Comparison of ENCODE assay signal across 13 cellular contexts in the genomic region with DNA sequence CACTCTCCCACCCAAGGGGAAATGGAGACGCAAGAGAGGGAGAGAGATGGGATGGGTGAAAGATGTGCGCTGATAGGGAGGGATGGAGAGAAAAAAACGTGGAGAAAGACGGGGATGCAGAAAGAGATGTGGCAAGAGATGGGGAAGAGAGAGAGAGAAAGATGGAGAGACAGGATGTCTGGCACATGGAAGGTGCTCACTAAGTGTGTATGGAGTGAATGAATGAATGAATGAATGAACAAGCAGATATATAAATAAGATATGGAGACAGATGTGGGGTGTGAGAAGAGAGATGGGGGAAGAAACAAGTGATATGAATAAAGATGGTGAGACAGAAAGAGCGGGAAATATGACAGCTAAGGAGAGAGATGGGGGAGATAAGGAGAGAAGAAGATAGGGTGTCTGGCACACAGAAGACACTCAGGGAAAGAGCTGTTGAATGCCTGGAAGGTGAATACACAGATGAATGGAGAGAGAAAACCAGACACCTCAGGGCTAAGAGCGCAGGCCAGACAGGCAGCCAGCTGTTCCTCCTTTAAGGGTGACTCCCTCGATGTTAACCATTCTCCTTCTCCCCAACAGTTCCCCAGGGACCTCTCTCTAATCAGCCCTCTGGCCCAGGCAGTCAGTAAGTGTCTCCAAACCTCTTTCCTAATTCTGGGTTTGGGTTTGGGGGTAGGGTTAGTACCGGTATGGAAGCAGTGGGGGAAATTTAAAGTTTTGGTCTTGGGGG. TPM values are rescaled to one million over a fixed set of nuclear protein-coding genes. Genes with fewer than 3 reads are reported as not detected.
A peak's percentile ranks its signal among the peaks of the same experiment; 100 is the strongest.
DNase-seq lines count a peak whose midpoint lies in the region; ATAC-seq and TF ChIP-seq lines count a peak whose summit lies in the region.
"Had no signal": no experiment of that assay in that cellular context is flagged by ENCODE, and none has a peak within 500 bp of the region (broad histone marks: within the 10 kb centered on the region; RNA-seq: fewer than 3 reads in every experiment).

No MANE protein-coding gene starts in this region.

- 0 out of 2 replicates have a peak overlapping the region, but pooled peaks have one; percentile 21 for H3K27ac ChIP-seq in Panc1 (ENCODE audit: low read length)
- peak overlapping the region; percentile 1 to 75 (median 59) for H3K27ac ChIP-seq in esophagus squamous epithelium
- H3K27ac ChIP-seq: A549, brain microvascular endothelial cell had no signal

- TF ChIP-seq POLR2A in esophagus squamous epithelium (IDR thresholded peaks at IDR 0.05) = no peak

- peaks cover 85% of the 10 kb centered on the region for H3K4me1 Mint-ChIP-seq in stimulated activated memory B cell treated with anti-CD40 and anti-IgM and Interleukin-4, amounts not matched to agents 10 μg/mL and 1 μg/mL and 100 μg/mL, for 72 hours

- no peak for TF ChIP-seq CTCF in Panc1 (IDR thresholded peaks at IDR 0.05)
- no peak for TF ChIP-seq CTCF in esophagus squamous epithelium (IDR thresholded peaks at IDR 0.05)

- H3K4me1 ChIP-seq in Panc1 (ENCODE audit: control insufficient read depth, insufficient read depth, low read length) = peaks cover 19% of the 10 kb centered on the region
- H3K4me1 ChIP-seq in esophagus squamous epithelium = peaks cover 4 to 20% (median 10%) of the 10 kb centered on the region in 3 donors
- H3K4me1 ChIP-seq: A549, prostate gland had no signal

- peak; percentile 54 for DNase-seq in NCI-H2171 treated with DMSO at 0.1 percent for 48 hours (lab: John Stamatoyannopoulos, UW)
- no peak for DNase-seq in NCI-H2171 (lab: John Stamatoyannopoulos, UW)
- DNase-seq in Panc1 (ENCODE audit: low read depth, low spot score) = no peak
- DNase-seq in esophagus squamous epithelium (lab: John Stamatoyannopoulos, UW) = no peak
- no peak for DNase-seq in central memory CD4-positive, alpha-beta T cell
- DNase-seq in COLO668 (lab: John Stamatoyannopoulos, UW; ENCODE audit: unreplicated experiment) = no peak
- DNase-seq in posterior vena cava (ENCODE audit: low spot score) = no peak
- DNase-seq: brain microvascular endothelial cell had no signal

- H3K27me3 ChIP-seq in Panc1 (ENCODE audit: control insufficient read depth, insufficient read depth, low read length) = no peaks in the 10 kb centered on the region
- peaks cover 0 to 11% (median 0%) of the 10 kb centered on the region in 4 donors for H3K27me3 ChIP-seq in esophagus squamous epithelium
- H3K27me3 ChIP-seq: brain microvascular endothelial cell had no signal

- CTCF ChIA-PET in Panc1 (lab: Charles Lee) = interaction anchor here (0.9 to 2.6 kb wide), 3 partner anchors 20 to 22 kb away, joined by 3 to 11 read pairs (median 4); no protein-coding TSS in a partner anchor

- intact Hi-C loops in Panc1 (cut with micrococcal nuclease; ENCODE audit: unreplicated experiment) (no loop called here), esophagus squamous epithelium (cut with DNase I) (no loop called here), posterior vena cava (cut with DNase I) (loop anchor here in 1 of 2 donors (1.0 kb wide), 1 partner anchor 38 kb away; no protein-coding TSS in a partner anchor)

- H3K9me3 ChIP-seq in Panc1 (ENCODE audit: control insufficient read depth, insufficient read depth, low read depth, low read length) = no peaks in the 10 kb centered on the region
- H3K9me3 ChIP-seq in esophagus squamous epithelium = no peaks in the 10 kb centered on the region
- H3K9me3 ChIP-seq: A549, HAP-1, prostate gland had no signal

- H3K27ac Mint-ChIP-seq in stimulated activated memory B cell treated with anti-CD40 and anti-IgM and Interleukin-4, amounts not matched to agents 10 μg/mL and 1 μg/mL and 100 μg/mL, for 72 hours = peak overlapping the region; percentile 92

- WGBS in esophagus squamous epithelium, 2 donors = 58 to 72% methylated on average over 8 of the region's 8 CpGs

- H3K36me3 ChIP-seq in Panc1 (ENCODE audit: control insufficient read depth, insufficient read depth, low read length) (no peaks in the 10 kb centered on the region), esophagus squamous epithelium (no peaks in the 10 kb centered on the region)
- H3K36me3 ChIP-seq: brain microvascular endothelial cell, HAP-1, prostate gland had no signal

- in situ Hi-C loops in Panc1 (cut with HindIII; ENCODE audit: low pct_unique_long_range_greater_than_20kb, low sequenced_read_pairs) = no loop called here

- peaks cover 40% of the 10 kb centered on the region for H3K36me3 Mint-ChIP-seq in stimulated activated memory B cell treated with anti-CD40 and anti-IgM and Interleukin-4, amounts not matched to agents 10 μg/mL and 1 μg/mL and 100 μg/mL, for 72 hours

- BruUV-seq in Panc1 (replicated peaks; lab: Mats Ljungman, UMichigan) = no TSS peak

- no peak overlapping the region for H3K4me3 ChIP-seq in Panc1 (ENCODE audit: low read depth in 2 of 2, low read length in 2 of 2)
- H3K4me3 ChIP-seq in esophagus squamous epithelium = peak overlapping the region; percentile 10 to 57 (median 31)
- H3K4me3 ChIP-seq: A549, HAP-1 had no signal

- peak overlapping the region; percentile 90 for H3K4me3 Mint-ChIP-seq in stimulated activated memory B cell treated with anti-CD40 and anti-IgM and Interleukin-4, amounts not matched to agents 10 μg/mL and 1 μg/mL and 100 μg/mL, for 72 hours

- H3K27me3 Mint-ChIP-seq in stimulated activated memory B cell treated with anti-CD40 and anti-IgM and Interleukin-4, amounts not matched to agents 10 μg/mL and 1 μg/mL and 100 μg/mL, for 72 hours = no peaks in the 10 kb centered on the region

- no peak for ATAC-seq in Panc1
- no peak for ATAC-seq in stimulated activated memory B cell treated with anti-CD40 and anti-IgM and Interleukin-4, amounts not matched to agents 10 μg/mL and 1 μg/mL and 100 μg/mL, for 72 hours
- ATAC-seq: A549 had no signal

- H3K9me3 Mint-ChIP-seq in stimulated activated memory B cell treated with anti-CD40 and anti-IgM and Interleukin-4, amounts not matched to agents 10 μg/mL and 1 μg/mL and 100 μg/mL, for 72 hours = no peaks in the 10 kb centered on the region

- POLR2A ChIA-PET in Panc1 (lab: Charles Lee) = no interaction called here

RNA-seq across cellular contexts. Expression of gene TNF, which starts 0.8 kb away (rescaled TPM):
- total RNA-seq in Panc1 (2021; ENCODE audit: unreplicated experiment) = 0.64 TPM
- polyA plus RNA-seq in Panc1 (2012; ENCODE audit: insufficient read length) = 0.27 TPM
- total RNA-seq in esophagus squamous epithelium = under 1 TPM in 3 of 4 donors, not detected in 1; 0.27 to 0.95 (median 0.61) TPM
- total RNA-seq in posterior vena cava = under 1 TPM; 0.81 to 0.93 TPM
- polyA plus RNA-seq: A549 had no signal

RNA-seq across cellular contexts. Expression of gene LTA, which starts 4.0 kb away (rescaled TPM):
- total RNA-seq in Panc1 (2021; ENCODE audit: unreplicated experiment) = 0.72 TPM
- not detected for polyA plus RNA-seq in Panc1 (2012; ENCODE audit: insufficient read length)
- not detected for total RNA-seq in esophagus squamous epithelium
- not detected for total RNA-seq in posterior vena cava

RNA-seq across cellular contexts. Expression of gene LTB, which starts 6.1 kb away (rescaled TPM):
- total RNA-seq in Panc1 (2021; ENCODE audit: unreplicated experiment) (3.7 TPM), esophagus squamous epithelium (1 to 10 TPM in 2 of 4 donors, under 1 TPM in 2; 0.53 to 2.3 (median 1.1) TPM), posterior vena cava (1 to 10 TPM in 1 of 2 donors, under 1 TPM in 1; 0.90 to 1.6 TPM)
- 9.5 TPM for polyA plus RNA-seq in Panc1 (2012; ENCODE audit: insufficient read length)

RNA-seq across cellular contexts. Expression of gene LST1, which starts 10.0 kb away (rescaled TPM):
- total RNA-seq in Panc1 (2021; ENCODE audit: unreplicated experiment) (not detected), esophagus squamous epithelium (10 to 100 TPM in 1 of 4 donors, 1 to 10 TPM in 1, under 1 TPM in 1, not detected in 1; 0.49 to 50.4 (median 5.1) TPM), posterior vena cava (10 to 100 TPM in 1 of 2 donors, 1 to 10 TPM in 1; 9.2 to 24.8 TPM)
- 0.36 TPM for polyA plus RNA-seq in Panc1 (2012; ENCODE audit: insufficient read length)

RNA-seq across cellular contexts. Expression of gene NCR3, which starts 16.7 kb away (rescaled TPM):
- total RNA-seq in Panc1 (2021; ENCODE audit: unreplicated experiment) (not detected), esophagus squamous epithelium (not detected), posterior vena cava (not detected)
- polyA plus RNA-seq in Panc1 (2012; ENCODE audit: insufficient read length) = not detected
- total RNA-seq: glomerular endothelial cell, prostate gland had no signal
- polyA plus RNA-seq: A549 had no signal

Comparison
In these comparisons a context has a peak if more than half of its experiments do, and no peak if none do; other contexts are left out.
1. H3K4me3 ChIP-seq: peak in esophagus squamous epithelium (4 of 4); none in Panc1 (0 of 2).